ENCODE assay signal across 16 cellular contexts in the genomic region with DNA sequence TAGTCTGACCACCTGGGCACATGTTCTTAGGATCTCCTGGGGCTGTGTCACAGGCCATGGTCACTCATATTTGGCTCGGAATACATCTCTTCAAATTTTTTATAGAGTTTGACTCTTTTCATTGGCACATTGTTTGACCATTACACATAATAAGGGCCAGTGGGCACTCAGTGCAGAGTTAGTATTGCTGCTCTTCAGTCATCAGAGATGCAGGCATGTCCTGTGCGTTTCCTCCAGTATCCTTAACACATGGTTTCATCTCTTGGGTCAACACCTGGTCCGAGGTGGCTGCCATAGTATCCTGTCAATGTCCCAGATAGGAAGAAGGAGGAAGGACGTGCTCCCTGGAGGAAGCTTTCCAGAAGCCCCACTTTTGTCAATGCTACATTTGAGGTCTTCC.
DNase-seq lines count a peak whose midpoint lies in the region; ATAC-seq and TF ChIP-seq lines count a peak whose summit lies in the region.
"Had no signal": no experiment of that assay in that cellular context is flagged by ENCODE, and none has a peak within 500 bp of the region (broad histone marks: within the 10 kb centered on the region; RNA-seq: fewer than 3 reads in every experiment).

No MANE protein-coding gene starts in this region.

- H3K4me3 Mint-ChIP-seq in activated CD4-positive, alpha-beta T cell treated with anti-CD3 and anti-CD28 coated beads, Interleukin-2, amount 10 ng/mL, durations not matched to agents 24 days and 14 days = no peak overlapping the region
- H3K4me3 Mint-ChIP-seq in neural progenitor cell = no peak overlapping the region
- H3K4me3 Mint-ChIP-seq in chondrocyte (ENCODE audit: unreplicated experiment) = no peak overlapping the region

- no peak overlapping the region for H2AK9ac ChIP-seq in IMR-90 (replicated peaks; ENCODE audit: low read depth, low read length, poor library complexity)

- CTCF ChIA-PET in IMR-90 (lab: Yijun Ruan, JAX) = no interaction called here

- H3K4ac ChIP-seq in IMR-90 (ENCODE audit: low read depth, low read length) = peak overlapping the region; percentile 29; the same call in 1 of the 2 replicates

- H2BK120ac ChIP-seq in IMR-90 (ENCODE audit: low read depth, low read length) = no peak overlapping the region

- TF ChIP-seq RAD21 in IMR-90 (IDR thresholded peaks at IDR 0.05; ENCODE audit: low read length) = no peak

- H3K27ac Mint-ChIP-seq in activated CD4-positive, alpha-beta T cell treated with anti-CD3 and anti-CD28 coated beads, Interleukin-2, amount 10 ng/mL, durations not matched to agents 24 days and 14 days = peak overlapping the region; percentile 97
- H3K27ac Mint-ChIP-seq in neural progenitor cell = peak overlapping the region; percentile 97
- H3K27ac Mint-ChIP-seq in chondrocyte (ENCODE audit: unreplicated experiment) = no peak overlapping the region

- peaks cover 23% of the 10 kb centered on the region for H3F3A ChIP-seq in neural progenitor cell (ENCODE audit: low read depth)

- in situ Hi-C loops in IMR-90 (cut with MboI; ENCODE audit: low sequenced_read_pairs) = no loop called here

- H3K27me3 ChIP-seq in IMR-90 (ENCODE audit: control insufficient read depth, insufficient read depth, low read length) = peaks cover 8% of the 10 kb centered on the region
- no peaks in the 10 kb centered on the region for H3K27me3 ChIP-seq in neural progenitor cell
- H3K27me3 ChIP-seq: stomach, uterus had no signal

- H3K14ac ChIP-seq in IMR-90 (replicated peaks; ENCODE audit: low read depth, low read length) = no peak overlapping the region

- H2BK15ac ChIP-seq in IMR-90 (ENCODE audit: low read depth, low read length) = 0 out of 3 replicates have a peak overlapping the region, but pooled peaks have one; percentile 11

- no TSS peak for BruUV-seq in IMR-90 (replicated peaks; lab: Mats Ljungman, UMichigan)

- DNase-seq in activated CD4-positive, alpha-beta T cell treated with anti-CD3 and anti-CD28 coated beads, Interleukin-2, amount 10 ng/mL, durations not matched to agents 24 days and 14 days = peak; percentile 54
- DNase-seq in activated CD4-positive, alpha-beta T cell treated with anti-CD3 and anti-CD28 coated beads for 1 hour = no peak
- DNase-seq in IMR-90 (no peak), coronary artery (ENCODE audit: low spot score) (no peak), neural progenitor cell (ENCODE audit: low spot score) (no peak), chondrocyte (ENCODE audit: low spot score) (no peak)
- DNase-seq: activated CD8-positive, alpha-beta memory T cell treated with anti-CD3 and anti-CD28 coated beads, Interleukin-2, amount 50 U/mL, for 4 hours; hippocampal formation; NCI-H2029 treated with DMSO at 0.1 percent for 48 hours; NCI-H446 treated with DMSO at 0.1 percent for 48 hours; stimulated activated CD4-positive, alpha-beta T cell treated with anti-CD3 and anti-CD28 coated beads, Interleukin-15, amount 100 ng/mL, for 24 hours; stomach; uterus had no signal

- H3K36me3 Mint-ChIP-seq in activated CD4-positive, alpha-beta T cell treated with anti-CD3 and anti-CD28 coated beads, Interleukin-2, amount 10 ng/mL, durations not matched to agents 24 days and 14 days (ENCODE audit: low read depth) = no peaks in the 10 kb centered on the region
- H3K36me3 Mint-ChIP-seq in neural progenitor cell = no peaks in the 10 kb centered on the region
- no peaks in the 10 kb centered on the region for H3K36me3 Mint-ChIP-seq in chondrocyte (ENCODE audit: low read depth)

- H4K20me1 ChIP-seq in IMR-90 (ENCODE audit: insufficient read depth, low read length) (no peaks in the 10 kb centered on the region), neural progenitor cell (ENCODE audit: low read depth) (no peaks in the 10 kb centered on the region)

- 100% methylated on average over 1 of the region's 4 CpGs; no CpG with 5 or more reads in 1 of the 2 experiments for WGBS in IMR-90 (ENCODE audit: extremely low coverage in 2 of 2, insufficient read length in 1 of 2), 2 experiments

- H4K5ac ChIP-seq in IMR-90 (ENCODE audit: low read depth, low read length) = no peak overlapping the region

- H3K36me3 ChIP-seq in IMR-90 (ENCODE audit: control insufficient read depth, insufficient read depth, low read length) (no peaks in the 10 kb centered on the region), neural progenitor cell (no peaks in the 10 kb centered on the region)
- H3K36me3 ChIP-seq: stomach, uterus had no signal

- H3K9ac ChIP-seq in IMR-90 (ENCODE audit: low read depth, low read length) (no peak overlapping the region), neural progenitor cell (no peak overlapping the region)

- H4K91ac ChIP-seq in IMR-90 (ENCODE audit: insufficient read depth, low read depth, low read length) = no peak overlapping the region

- H3K4me2 ChIP-seq in IMR-90 (ENCODE audit: low read depth, low read length) (no peak overlapping the region), neural progenitor cell (no peak overlapping the region)

- H3K9me3 ChIP-seq in IMR-90 (ENCODE audit: control insufficient read depth, insufficient read depth, low read length) (no peaks in the 10 kb centered on the region), neural progenitor cell (ENCODE audit: low read depth) (no peaks in the 10 kb centered on the region)
- H3K9me3 ChIP-seq: stomach, uterus had no signal

- peaks cover 3% of the 10 kb centered on the region for H3K9me3 Mint-ChIP-seq in activated CD4-positive, alpha-beta T cell treated with anti-CD3 and anti-CD28 coated beads, Interleukin-2, amount 10 ng/mL, durations not matched to agents 24 days and 14 days
- H3K9me3 Mint-ChIP-seq in neural progenitor cell = no peaks in the 10 kb centered on the region
- H3K9me3 Mint-ChIP-seq in chondrocyte (ENCODE audit: low read depth) = no peaks in the 10 kb centered on the region

- no peak overlapping the region for H3K27ac ChIP-seq in IMR-90 (ENCODE audit: insufficient read depth, low read length)
- H3K27ac ChIP-seq in coronary artery = peak overlapping the region; percentile 9 to 89
- no peak overlapping the region for H3K27ac ChIP-seq in neural progenitor cell

- TF ChIP-seq CTCF in IMR-90 (conservative IDR thresholded peaks at IDR 0.05; ENCODE audit: low read depth, low read length) (no peak), coronary artery (IDR thresholded peaks at IDR 0.05) (no peak), neural progenitor cell (IDR thresholded peaks at IDR 0.05) (no peak), chondrocyte (IDR thresholded peaks at IDR 0.05) (no peak)

- no peaks in the 10 kb centered on the region for H3K79me1 ChIP-seq in IMR-90 (ENCODE audit: low read depth in 1 of 2, low read length in 2 of 2)

- TF ChIP-seq POLR2A in IMR-90 (IDR thresholded peaks at IDR 0.05; ENCODE audit: low read depth, low read length) = no peak

- H3K23ac ChIP-seq in IMR-90 (ENCODE audit: low read depth, low read length) = no peak overlapping the region

- H3K56ac ChIP-seq in IMR-90 (ENCODE audit: extremely low read depth, insufficient read depth, low read length) = no peak overlapping the region

- no peak overlapping the region for H2AFZ ChIP-seq in IMR-90 (replicated peaks; ENCODE audit: low read length, poor library complexity)
- no peak overlapping the region for H2AFZ ChIP-seq in neural progenitor cell (replicated peaks)

- no peak for ATAC-seq in IMR-90 (ENCODE audit: low read depth)
- no peak for ATAC-seq in GM18861 (IDR thresholded peaks at IDR 0.05; ENCODE audit: unreplicated experiment)
- no peak for ATAC-seq in HG03457 (IDR thresholded peaks at IDR 0.05; ENCODE audit: unreplicated experiment)
- ATAC-seq: K562 had no signal

- H3K4me1 ChIP-seq in IMR-90 (ENCODE audit: control insufficient read depth, insufficient read depth, low read length) = peaks cover 9% of the 10 kb centered on the region
- H3K4me1 ChIP-seq in neural progenitor cell = peaks cover 50% of the 10 kb centered on the region

- no peak overlapping the region for H3K4me3 ChIP-seq in IMR-90 (ENCODE audit: insufficient read depth, low read depth, low read length)
- no peak overlapping the region for H3K4me3 ChIP-seq in coronary artery
- no peak overlapping the region for H3K4me3 ChIP-seq in neural progenitor cell
- H3K4me3 ChIP-seq: K562, stomach, uterus had no signal

- H3K27me3 Mint-ChIP-seq in activated CD4-positive, alpha-beta T cell treated with anti-CD3 and anti-CD28 coated beads, Interleukin-2, amount 10 ng/mL, durations not matched to agents 24 days and 14 days = no peaks in the 10 kb centered on the region
- H3K27me3 Mint-ChIP-seq in neural progenitor cell (ENCODE audit: insufficient read depth, low read depth) (peaks cover 10% of the 10 kb centered on the region), chondrocyte (ENCODE audit: low read depth) (peaks cover 2% of the 10 kb centered on the region)

- peaks cover 68% of the 10 kb centered on the region for H3K4me1 Mint-ChIP-seq in activated CD4-positive, alpha-beta T cell treated with anti-CD3 and anti-CD28 coated beads, Interleukin-2, amount 10 ng/mL, durations not matched to agents 24 days and 14 days
- H3K4me1 Mint-ChIP-seq in neural progenitor cell (peaks cover 70% of the 10 kb centered on the region), chondrocyte (ENCODE audit: low read depth) (peaks cover 48% of the 10 kb centered on the region)

- H3K9me1 ChIP-seq in IMR-90 (ENCODE audit: insufficient read depth, low read length) = peaks cover 3% of the 10 kb centered on the region; the same call in 1 of the 2 replicates

- dilution Hi-C loops in IMR-90 (cut with HindIII; ENCODE audit: low sequenced_read_pairs, unreplicated experiment) = no loop called here

- no peak overlapping the region for H2BK20ac ChIP-seq in IMR-90 (ENCODE audit: low read depth, low read length)

- H3K18ac ChIP-seq in IMR-90 (ENCODE audit: low read depth, low read length) = no peak overlapping the region

- intact Hi-C loops in activated CD4-positive, alpha-beta T cell treated with anti-CD3 and anti-CD28 coated beads, Interleukin-2, amount 10 ng/mL, durations not matched to agents 24 days and 14 days (cut with micrococcal nuclease) = loop anchor here (2.0 to 10.0 kb wide), 6 partner anchors 15 to 641 kb away; a partner anchor contains a TSS
- intact Hi-C loops in IMR-90 (cut with micrococcal nuclease) = loop anchor here (5.0 kb wide), 1 partner anchor 32 kb away; no protein-coding TSS in a partner anchor

- no peak overlapping the region for H4K8ac ChIP-seq in IMR-90 (ENCODE audit: low read depth in 2 of 2, low read length in 2 of 2)

- H2AK5ac ChIP-seq in IMR-90 (ENCODE audit: low read depth, low read length) = no peak overlapping the region

- POLR2A ChIA-PET in IMR-90 (lab: Charles Lee; ENCODE audit: unreplicated experiment) = no interaction called here

- no peak overlapping the region for H2BK5ac ChIP-seq in IMR-90 (ENCODE audit: low read depth, low read length, poor library complexity, severe bottlenecking)

- no peaks in the 10 kb centered on the region for H3K79me2 ChIP-seq in neural progenitor cell (ENCODE audit: low read depth)

TF ChIP-seq in IMR-90, 13 proteins besides CTCF, POLR2A, EP300 and RAD21 (continues in another document):
- TF ChIP-seq NFE2L2 (IDR thresholded peaks at IDR 0.05; ENCODE audit: low read depth, low read length) = no peak

Comparison
In these comparisons a context has a peak if more than half of its experiments do, and no peak if none do; other contexts are left out.
1. H3K27ac ChIP-seq: peak in coronary artery (2 of 2); none in IMR-90 (single experiment) and neural progenitor cell (single experiment).